Comparison of ENCODE assay signal across 22 cellular contexts in genomic region chr15:66941231-66941711, GRCh38.
A peak's percentile ranks its signal among the peaks of the same experiment; 100 is the strongest.
DNase-seq lines count a peak whose midpoint lies in the region; ATAC-seq, FAIRE-seq and TF ChIP-seq lines count a peak whose summit lies in the region.
"Had no signal": no experiment of that assay in that cellular context is flagged by ENCODE, and none has a peak within 500 bp of the region (broad histone marks: within the 10 kb centered on the region; RNA-seq: fewer than 3 reads in every experiment).

No MANE protein-coding gene starts in this region.

- no peak for FAIRE-seq in A549 (lab: Jason Lieb, UNC)
- FAIRE-seq: frontal cortex, kidney had no signal

- H3K27ac Mint-ChIP-seq in T-helper 17 cell (no peak overlapping the region), WTC11 (no peak overlapping the region)
- H3K27ac Mint-ChIP-seq: activated naive CD8-positive, alpha-beta T cell treated with anti-CD3 and anti-CD28 coated beads for 36 hours; brain had no signal

- H3K36me3 Mint-ChIP-seq in T-helper 17 cell (ENCODE audit: low read depth), result no peaks in the 10 kb centered on the region
- H3K36me3 Mint-ChIP-seq in WTC11, result 0 out of 2 replicates have a peak, but pooled peaks cover 3% of the 10 kb centered on the region
- H3K36me3 Mint-ChIP-seq: activated naive CD8-positive, alpha-beta T cell treated with anti-CD3 and anti-CD28 coated beads for 36 hours; brain had no signal

- peak overlapping the region; percentile 14 to 64; a peak in 4 of 6 replicates for H3K27ac ChIP-seq in A549
- no peak overlapping the region for H3K27ac ChIP-seq in coronary artery
- H3K27ac ChIP-seq: BLaER1 had no signal

- no peak for TF ChIP-seq POLR2A in A549 (IDR thresholded peaks at IDR 0.05; ENCODE audit: low read length)

- no peak overlapping the region for H3K4me2 ChIP-seq in A549
- H3K4me2 ChIP-seq: BLaER1 had no signal

- no peak for TF ChIP-seq RAD21 in A549 (conservative IDR thresholded peaks at IDR 0.05 in 1 of 2, IDR thresholded peaks at IDR 0.05 in 1 of 2)

- POLR2A ChIA-PET in A549 (lab: Yijun Ruan, JAX) (interaction anchor here (1.1 kb wide), 1 partner anchor 124 kb away, joined by 5 read pairs; the partner anchor contains the start of gene SMAD3), WTC11 (lab: Charles Lee) (no interaction called here)

- CTCF ChIA-PET in A549 (lab: Yijun Ruan, JAX) (interaction anchor here (0.7 to 8.9 kb wide), 10 partner anchors 7 to 492 kb away, joined by 3 to 128 read pairs (median 3); no protein-coding TSS in a partner anchor), WTC11 (lab: Charles Lee) (interaction anchor here (0.6 to 1.1 kb wide), 3 partner anchors 123 to 1418 kb away, joined by 3 to 4 read pairs (median 3); no protein-coding TSS in a partner anchor)

- H3K4me1 Mint-ChIP-seq in T-helper 17 cell (peaks cover 4% of the 10 kb centered on the region), WTC11 (no peaks in the 10 kb centered on the region)
- H3K4me1 Mint-ChIP-seq: brain had no signal

- TF ChIP-seq EP300 in A549 (IDR thresholded peaks at IDR 0.05), result no peak

- peaks cover 14% of the 10 kb centered on the region for H3K27me3 Mint-ChIP-seq in T-helper 17 cell
- H3K27me3 Mint-ChIP-seq in WTC11 (ENCODE audit: low read depth), result no peaks in the 10 kb centered on the region; the same call in 1 of the 2 replicates

- intact Hi-C loops in left ventricle myocardium superior (cut with micrococcal nuclease), result no loop called here
- intact Hi-C loops in posterior vena cava (cut with DNase I), result no loop called here

- ATAC-seq in A549 (no peak), left ventricle myocardium superior (peak; percentile 34), T-helper 17 cell (no peak), GM21367 (IDR thresholded peaks at IDR 0.05; ENCODE audit: unreplicated experiment) (no peak), WTC11 (no peak)

- peaks cover 13% of the 10 kb centered on the region for H3K9me3 Mint-ChIP-seq in WTC11
- H3K9me3 Mint-ChIP-seq: activated naive CD8-positive, alpha-beta T cell treated with anti-CD3 and anti-CD28 coated beads for 36 hours; nephron had no signal

- no peak overlapping the region for H3K4me3 Mint-ChIP-seq in T-helper 17 cell
- H3K4me3 Mint-ChIP-seq in WTC11, result no peak overlapping the region
- H3K4me3 Mint-ChIP-seq: activated naive CD8-positive, alpha-beta T cell treated with anti-CD3 and anti-CD28 coated beads for 36 hours; brain; nephron had no signal

- WGBS in A549 (ENCODE audit: missing lambda C conversion rate), result 91% methylated on average over 14 of the region's 14 CpGs

- no peak for TF ChIP-seq CTCF in A549 (IDR thresholded peaks at IDR 0.05)
- TF ChIP-seq CTCF in coronary artery (IDR thresholded peaks at IDR 0.05), result no peak
- TF ChIP-seq CTCF in WTC11 (IDR thresholded peaks at IDR 0.05), result no peak

- peaks cover 35% of the 10 kb centered on the region for H3K4me1 ChIP-seq in A549

- peaks cover 21% of the 10 kb centered on the region for H3K9me3 ChIP-seq in A549
- no peaks in the 10 kb centered on the region for H3K9me3 ChIP-seq in T-helper 17 cell (ENCODE audit: control insufficient read depth, low read length, poor library complexity, severe bottlenecking)

- DNase-seq in A549 (ENCODE audit: low read depth in 1 of 2, low spot score in 1 of 2) (no peak), coronary artery (ENCODE audit: low spot score) (peak; percentile 69), left ventricle myocardium superior (peak; percentile 58), posterior vena cava (ENCODE audit: low spot score) (peak; percentile 79), T-helper 17 cell (no peak), WTC11 (ENCODE audit: low spot score) (no peak)
- DNase-seq in stimulated activated CD4-positive, alpha-beta T cell treated with anti-CD3 and anti-CD28 coated beads, Interleukin-1b, Interleukin-23, amount 100 ng/mL, for 48 hours, result no peak
- DNase-seq: cortex of kidney; EL; Karpas-422; kidney; NCI-H1048; NCI-H2029; posterior cingulate gyrus; stimulated activated CD4-positive, alpha-beta T cell treated with anti-CD3 and anti-CD28 coated beads, Interleukin-4, amount 100 ng/mL, for 24 hours; T1000 had no signal

- no peak overlapping the region for H3K4me3 ChIP-seq in A549
- peak overlapping the region; percentile 28 for H3K4me3 ChIP-seq in coronary artery
- H3K4me3 ChIP-seq: BLaER1 had no signal

TF ChIP-seq in A549, 52 proteins besides CTCF, POLR2A, EP300 and RAD21:
- TF ChIP-seq EHF (CRISPR knock-in tag; IDR thresholded peaks at IDR 0.05) (no peak), GATA3 (IDR thresholded peaks at IDR 0.05; ENCODE audit: borderline replicate concordance) (no peak), ESRRA (IDR thresholded peaks at IDR 0.05; ENCODE audit: borderline replicate concordance, low read length) (no peak), RCOR1 (IDR thresholded peaks at IDR 0.05; ENCODE audit: low read depth, low read length) (no peak), CEBPB (IDR thresholded peaks at IDR 0.05) (no peak), POLR2AphosphoS2 (conservative IDR thresholded peaks at IDR 0.05; ENCODE audit: low read length) (no peak), MAFK (IDR thresholded peaks at IDR 0.05; ENCODE audit: partially characterized antibody) (no peak), NR3C1 (IDR thresholded peaks at IDR 0.05) (no peak), JUNB (IDR thresholded peaks at IDR 0.05) (no peak), HOXA7 (CRISPR knock-in tag; IDR thresholded peaks at IDR 0.05) (no peak), PBX3 (IDR thresholded peaks at IDR 0.05) (no peak)
- TF ChIP-seq, protein P1, sequence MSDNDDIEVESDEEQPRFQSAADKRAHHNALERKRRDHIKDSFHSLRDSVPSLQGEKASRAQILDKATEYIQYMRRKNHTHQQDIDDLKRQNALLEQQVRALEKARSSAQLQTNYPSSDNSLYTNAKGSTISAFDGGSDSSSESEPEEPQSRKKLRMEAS (IDR thresholded peaks at IDR 0.05), result no peak
- TF ChIP-seq, protein P2, sequence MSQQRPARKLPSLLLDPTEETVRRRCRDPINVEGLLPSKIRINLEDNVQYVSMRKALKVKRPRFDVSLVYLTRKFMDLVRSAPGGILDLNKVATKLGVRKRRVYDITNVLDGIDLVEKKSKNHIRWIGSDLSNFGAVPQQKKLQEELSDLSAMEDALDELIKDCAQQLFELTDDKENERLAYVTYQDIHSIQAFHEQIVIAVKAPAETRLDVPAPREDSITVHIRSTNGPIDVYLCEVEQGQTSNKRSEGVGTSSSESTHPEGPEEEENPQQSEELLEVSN (IDR thresholded peaks at IDR 0.05; ENCODE audit: borderline replicate concordance, low read depth), result no peak

TF ChIP-seq in WTC11, 78 proteins besides CTCF, POLR2A, EP300 and RAD21 (continues in another document):
- TF ChIP-seq ZNF512 (CRISPR knock-in tag; IDR thresholded peaks at IDR 0.05; ENCODE audit: borderline replicate concordance) (no peak), CREB1 (CRISPR knock-in tag; IDR thresholded peaks at IDR 0.05) (no peak), ZNF138 (CRISPR knock-in tag; conservative IDR thresholded peaks at IDR 0.05) (no peak), ZNF281 (CRISPR knock-in tag; IDR thresholded peaks at IDR 0.05) (no peak), E2F1 (CRISPR knock-in tag; IDR thresholded peaks at IDR 0.05) (no peak)
- TF ChIP-seq, protein P3, sequence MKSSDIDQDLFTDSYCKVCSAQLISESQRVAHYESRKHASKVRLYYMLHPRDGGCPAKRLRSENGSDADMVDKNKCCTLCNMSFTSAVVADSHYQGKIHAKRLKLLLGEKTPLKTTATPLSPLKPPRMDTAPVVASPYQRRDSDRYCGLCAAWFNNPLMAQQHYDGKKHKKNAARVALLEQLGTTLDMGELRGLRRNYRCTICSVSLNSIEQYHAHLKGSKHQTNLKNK (CRISPR knock-in tag; IDR thresholded peaks at IDR 0.05), result no peak

Comparison
In these comparisons a context has a peak if more than half of its experiments do, and no peak if none do; other contexts are left out.
1. DNase-seq: peak in coronary artery (single experiment), left ventricle myocardium superior (single experiment) and posterior vena cava (single experiment); none in A549 (0 of 2), stimulated activated CD4-positive, alpha-beta T cell treated with anti-CD3 and anti-CD28 coated beads, Interleukin-1b, Interleukin-23, amount 100 ng/mL, for 48 hours (single experiment), T-helper 17 cell (0 of 3) and WTC11 (single experiment).
2. H3K27ac ChIP-seq: peak in A549 (2 of 2); none in coronary artery (0 of 2).